Comparison of ENCODE assay signal across 16 cellular contexts in genomic region chr2:107663632-107664031, GRCh38.
DNase-seq lines count a peak whose midpoint lies in the region; ATAC-seq and TF ChIP-seq lines count a peak whose summit lies in the region.
"Had no signal": no experiment of that assay in that cellular context is flagged by ENCODE, and none has a peak within 500 bp of the region (broad histone marks: within the 10 kb centered on the region; RNA-seq: fewer than 3 reads in every experiment).

No MANE protein-coding gene starts in this region.

- CTCF ChIA-PET in activated CD4-positive, alpha-beta memory T cell treated with anti-CD3 and anti-CD28 coated beads, Interleukin-2, amount 10 ng/mL, durations not matched to agents 7 days and 5 days (lab: Charles Lee) = no interaction called here

- peak; percentile 32 for DNase-seq in DMS79 (lab: John Stamatoyannopoulos, UW)
- no peak for DNase-seq in GM23338 (ENCODE audit: low spot score)
- peak; percentile 44 for DNase-seq in NCI-H2171 (lab: John Stamatoyannopoulos, UW)
- peak; percentile 69 for DNase-seq in SHP77 treated with DMSO at 0.1 percent for 48 hours (lab: John Stamatoyannopoulos, UW)
- DNase-seq in T-helper 1 cell = no peak
- no peak for DNase-seq in activated CD4-positive, alpha-beta memory T cell treated with anti-CD3 and anti-CD28 coated beads, Interleukin-2, amount 10 ng/mL, durations not matched to agents 7 days and 5 days
- no peak for DNase-seq in activated T-cell treated with anti-CD3 and anti-CD28 coated beads, Interleukin-2, amount 50 U/mL, for 1 hour
- DNase-seq: ACHN; C1 segment of cervical spinal cord; CD8-positive, alpha-beta memory T cell; H7; HFFc6; KG1; NCI-H2081 treated with DMSO at 0.1 percent for 48 hours; Peyer's patch; SK-N-SH had no signal

- H4K20me1 ChIP-seq in GM23338 (replicated peaks; ENCODE audit: insufficient read depth) = no peaks in the 10 kb centered on the region

- no peaks in the 10 kb centered on the region for H3K27me3 Mint-ChIP-seq in GM23338 (ENCODE audit: insufficient read depth, low read depth, poor library complexity)
- H3K27me3 Mint-ChIP-seq in activated CD4-positive, alpha-beta memory T cell treated with anti-CD3 and anti-CD28 coated beads, Interleukin-2, amount 10 ng/mL, durations not matched to agents 7 days and 5 days = no peaks in the 10 kb centered on the region

- no peak for ATAC-seq in GM23338

- no peaks in the 10 kb centered on the region for H3F3A ChIP-seq in GM23338 (replicated peaks; ENCODE audit: low read depth)

- no peaks in the 10 kb centered on the region; the same call in 2 of the 3 replicates for H3K4me1 Mint-ChIP-seq in GM23338
- H3K4me1 Mint-ChIP-seq in activated CD4-positive, alpha-beta memory T cell treated with anti-CD3 and anti-CD28 coated beads, Interleukin-2, amount 10 ng/mL, durations not matched to agents 7 days and 5 days = no peaks in the 10 kb centered on the region
- H3K4me1 Mint-ChIP-seq: CD8-positive, alpha-beta memory T cell had no signal

- POLR2A ChIA-PET in activated CD4-positive, alpha-beta memory T cell treated with anti-CD3 and anti-CD28 coated beads, Interleukin-2, amount 10 ng/mL, durations not matched to agents 7 days and 5 days (lab: Charles Lee) = no interaction called here

- no peaks in the 10 kb centered on the region for H3K4me1 ChIP-seq in GM23338 (ENCODE audit: insufficient read depth)
- H3K4me1 ChIP-seq: Peyer's patch had no signal

- no peak for TF ChIP-seq CTCF in GM23338 (conservative IDR thresholded peaks at IDR 0.05; ENCODE audit: low read depth in 2 of 2)

- H3K9me3 Mint-ChIP-seq in GM23338 = no peaks in the 10 kb centered on the region; the same call in 1 of the 3 replicates
- H3K9me3 Mint-ChIP-seq in activated CD4-positive, alpha-beta memory T cell treated with anti-CD3 and anti-CD28 coated beads, Interleukin-2, amount 10 ng/mL, durations not matched to agents 7 days and 5 days = no peaks in the 10 kb centered on the region
- H3K9me3 Mint-ChIP-seq: HFFc6 had no signal

- no peak overlapping the region for H3K27ac Mint-ChIP-seq in GM23338
- H3K27ac Mint-ChIP-seq in activated CD4-positive, alpha-beta memory T cell treated with anti-CD3 and anti-CD28 coated beads, Interleukin-2, amount 10 ng/mL, durations not matched to agents 7 days and 5 days = no peak overlapping the region
- H3K27ac Mint-ChIP-seq: CD8-positive, alpha-beta memory T cell; HFFc6 had no signal

- H3K27ac ChIP-seq in GM23338 (ENCODE audit: low read depth) = no peak overlapping the region
- H3K27ac ChIP-seq: Peyer's patch had no signal

- H3K79me2 ChIP-seq in GM23338 (replicated peaks; ENCODE audit: insufficient read depth) = no peaks in the 10 kb centered on the region

- H3K4me3 Mint-ChIP-seq in GM23338 = no peak overlapping the region
- H3K4me3 Mint-ChIP-seq in activated CD4-positive, alpha-beta memory T cell treated with anti-CD3 and anti-CD28 coated beads, Interleukin-2, amount 10 ng/mL, durations not matched to agents 7 days and 5 days = no peak overlapping the region
- H3K4me3 Mint-ChIP-seq: CD8-positive, alpha-beta memory T cell; HFFc6 had no signal

- no peaks in the 10 kb centered on the region for H3K36me3 Mint-ChIP-seq in GM23338 (ENCODE audit: low read depth)
- H3K36me3 Mint-ChIP-seq in activated CD4-positive, alpha-beta memory T cell treated with anti-CD3 and anti-CD28 coated beads, Interleukin-2, amount 10 ng/mL, durations not matched to agents 7 days and 5 days (ENCODE audit: low read depth) = no peaks in the 10 kb centered on the region
- H3K36me3 Mint-ChIP-seq: CD8-positive, alpha-beta memory T cell had no signal

- no peaks in the 10 kb centered on the region for H3K36me3 ChIP-seq in GM23338 (ENCODE audit: insufficient read depth)
- H3K36me3 ChIP-seq: Peyer's patch had no signal

- H3K27me3 ChIP-seq in GM23338 (ENCODE audit: insufficient read depth) = no peaks in the 10 kb centered on the region
- H3K27me3 ChIP-seq: Peyer's patch had no signal

- no peak overlapping the region for H3K4me3 ChIP-seq in GM23338
- H3K4me3 ChIP-seq: Peyer's patch had no signal

- peak overlapping the region; percentile 56 for H2AFZ ChIP-seq in GM23338

- H3K9me2 ChIP-seq in GM23338 (ENCODE audit: insufficient read depth) = no peaks in the 10 kb centered on the region
- H3K9me2 ChIP-seq: SK-N-SH had no signal

- H3K4me2 ChIP-seq in GM23338 = no peak overlapping the region
- H3K4me2 ChIP-seq: SK-N-SH had no signal

TF ChIP-seq in GM23338, 12 proteins besides CTCF, POLR2A, EP300 and RAD21:
- TF ChIP-seq ZNF331 (CRISPR knock-in tag; IDR thresholded peaks at IDR 0.05; ENCODE audit: low read depth) (no peak), POLR2AphosphoS5 (IDR thresholded peaks at IDR 0.05; ENCODE audit: low read depth) (no peak), CREB1 (CRISPR knock-in tag; IDR thresholded peaks at IDR 0.05; ENCODE audit: low read depth) (no peak), JUNB (IDR thresholded peaks at IDR 0.05; ENCODE audit: unreplicated experiment) (no peak), NANOG (IDR thresholded peaks at IDR 0.05; ENCODE audit: borderline replicate concordance) (no peak), STAT1 (IDR thresholded peaks at IDR 0.05; ENCODE audit: unreplicated experiment) (no peak), EZH2 (IDR thresholded peaks at IDR 0.05; ENCODE audit: low read depth, unreplicated experiment) (no peak), ZNF462 (CRISPR knock-in tag; IDR thresholded peaks at IDR 0.05) (no peak), ZNF114 (CRISPR knock-in tag; IDR thresholded peaks at IDR 0.05) (no peak), EZH2phosphoT487 (IDR thresholded peaks at IDR 0.05; ENCODE audit: unreplicated experiment) (no peak), ETS1 (IDR thresholded peaks at IDR 0.05) (no peak)

Comparison
In these comparisons a context has a peak if more than half of its experiments do, and no peak if none do; other contexts are left out.
1. DNase-seq: peak in DMS79 (single experiment), NCI-H2171 (single experiment) and SHP77 treated with DMSO at 0.1 percent for 48 hours (single experiment); none in GM23338 (single experiment), T-helper 1 cell (0 of 5), activated CD4-positive, alpha-beta memory T cell treated with anti-CD3 and anti-CD28 coated beads, Interleukin-2, amount 10 ng/mL, durations not matched to agents 7 days and 5 days (single experiment) and activated T-cell treated with anti-CD3 and anti-CD28 coated beads, Interleukin-2, amount 50 U/mL, for 1 hour (single experiment).